Comparison of ENCODE assay signal across 12 cellular contexts in the genomic region with DNA sequence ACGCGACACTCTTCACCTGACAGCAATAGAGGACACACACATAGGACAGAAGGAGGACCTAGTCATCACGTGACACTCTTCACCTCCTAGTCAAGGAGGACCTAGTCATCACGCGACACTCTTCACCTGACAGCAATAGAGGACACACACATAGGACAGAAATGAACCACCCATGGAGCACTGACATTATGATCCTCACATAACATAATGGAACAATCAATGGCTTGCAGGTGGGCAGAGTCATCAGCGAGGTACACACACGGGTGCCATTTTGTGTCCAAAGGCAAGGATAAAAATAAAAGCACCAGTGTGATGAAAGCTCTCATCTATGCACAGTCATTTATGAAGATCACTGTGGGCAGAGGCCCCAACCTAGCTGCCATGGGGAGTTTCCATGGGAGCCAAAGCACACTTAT.
A peak's percentile ranks its signal among the peaks of the same experiment; 100 is the strongest.
DNase-seq lines count a peak whose midpoint lies in the region; ATAC-seq and TF ChIP-seq lines count a peak whose summit lies in the region.
"Had no signal": no experiment of that assay in that cellular context is flagged by ENCODE, and none has a peak within 500 bp of the region (broad histone marks: within the 10 kb centered on the region; RNA-seq: fewer than 3 reads in every experiment).

No MANE protein-coding gene starts in this region.

- no peak overlapping the region for H3K4me3 Mint-ChIP-seq in activated naive CD8-positive, alpha-beta T cell treated with anti-CD3 and anti-CD28 coated beads, Interleukin-2, amount 50 U/mL, for 24 hours
- H3K4me3 Mint-ChIP-seq in stimulated activated naive CD8-positive, alpha-beta T cell treated with anti-CD3 and anti-CD28 coated beads, Interleukin-15, Interleukin-2, amounts not matched to agents 100 ng/mL and 50 ng/mL, for 24 hours, result no peak overlapping the region
- no peak overlapping the region for H3K4me3 Mint-ChIP-seq in osteocyte (ENCODE audit: unreplicated experiment)

- peaks cover 3% of the 10 kb centered on the region for H3K9me3 Mint-ChIP-seq in activated naive CD8-positive, alpha-beta T cell treated with anti-CD3 and anti-CD28 coated beads, Interleukin-2, amount 50 U/mL, for 24 hours
- H3K9me3 Mint-ChIP-seq in stimulated activated naive CD8-positive, alpha-beta T cell treated with anti-CD3 and anti-CD28 coated beads, Interleukin-15, Interleukin-2, amounts not matched to agents 100 ng/mL and 50 ng/mL, for 24 hours, result peaks cover 10% of the 10 kb centered on the region
- peaks cover 7% of the 10 kb centered on the region for H3K9me3 Mint-ChIP-seq in osteocyte (ENCODE audit: unreplicated experiment)

- H3K27me3 Mint-ChIP-seq in activated naive CD8-positive, alpha-beta T cell treated with anti-CD3 and anti-CD28 coated beads, Interleukin-2, amount 50 U/mL, for 24 hours, result no peaks in the 10 kb centered on the region
- H3K27me3 Mint-ChIP-seq in stimulated activated naive CD8-positive, alpha-beta T cell treated with anti-CD3 and anti-CD28 coated beads, Interleukin-15, Interleukin-2, amounts not matched to agents 100 ng/mL and 50 ng/mL, for 24 hours, result no peaks in the 10 kb centered on the region
- H3K27me3 Mint-ChIP-seq in osteocyte (ENCODE audit: unreplicated experiment), result no peaks in the 10 kb centered on the region

- peak overlapping the region; percentile 9 for H3K27ac Mint-ChIP-seq in activated naive CD8-positive, alpha-beta T cell treated with anti-CD3 and anti-CD28 coated beads, Interleukin-2, amount 50 U/mL, for 24 hours
- H3K27ac Mint-ChIP-seq in stimulated activated naive CD8-positive, alpha-beta T cell treated with anti-CD3 and anti-CD28 coated beads, Interleukin-15, Interleukin-2, amounts not matched to agents 100 ng/mL and 50 ng/mL, for 24 hours, result peak overlapping the region; percentile 19
- no peak overlapping the region for H3K27ac Mint-ChIP-seq in osteocyte (ENCODE audit: unreplicated experiment)

- peak; percentile 1 for DNase-seq in activated T-cell treated with anti-CD3 and anti-CD28 coated beads for 48 hours (ENCODE audit: low read depth)
- DNase-seq in activated T-cell treated with anti-CD3 and anti-CD28 coated beads, Interleukin-2, amount 50 U/mL, for 1 hour, result no peak
- DNase-seq in activated naive CD8-positive, alpha-beta T cell treated with anti-CD3 and anti-CD28 coated beads, Interleukin-2, amount 50 U/mL, for 24 hours, result no peak
- no peak for DNase-seq in GM19240 (ENCODE audit: insufficient read length, low spot score)
- no peak for DNase-seq in left lobe of liver (ENCODE audit: low spot score)
- no peak for DNase-seq in osteocyte (ENCODE audit: extremely low spot score, unreplicated experiment)
- DNase-seq: activated naive CD4-positive, alpha-beta T cell treated with anti-CD3 and anti-CD28 coated beads, Interleukin-2, amount 50 U/mL, for 16 hours; effector memory CD4-positive, alpha-beta T cell; NCI-H2171; spleen had no signal

- H3K4me1 Mint-ChIP-seq in activated naive CD8-positive, alpha-beta T cell treated with anti-CD3 and anti-CD28 coated beads, Interleukin-2, amount 50 U/mL, for 24 hours, result peaks cover 32% of the 10 kb centered on the region
- H3K4me1 Mint-ChIP-seq in stimulated activated naive CD8-positive, alpha-beta T cell treated with anti-CD3 and anti-CD28 coated beads, Interleukin-15, Interleukin-2, amounts not matched to agents 100 ng/mL and 50 ng/mL, for 24 hours (ENCODE audit: low read depth), result peaks cover 41% of the 10 kb centered on the region
- H3K4me1 Mint-ChIP-seq in osteocyte (ENCODE audit: unreplicated experiment), result peaks cover 10% of the 10 kb centered on the region

- peak; percentile 50 for ATAC-seq in HG02973 (IDR thresholded peaks at IDR 0.05; ENCODE audit: unreplicated experiment)
- ATAC-seq in activated naive CD8-positive, alpha-beta T cell treated with anti-CD3 and anti-CD28 coated beads, Interleukin-2, amount 50 U/mL, for 24 hours, result peak; percentile 83
- ATAC-seq in left lobe of liver, result no peak

- H3K36me3 Mint-ChIP-seq in activated naive CD8-positive, alpha-beta T cell treated with anti-CD3 and anti-CD28 coated beads, Interleukin-2, amount 50 U/mL, for 24 hours (ENCODE audit: low read depth), result no peaks in the 10 kb centered on the region
- no peaks in the 10 kb centered on the region for H3K36me3 Mint-ChIP-seq in stimulated activated naive CD8-positive, alpha-beta T cell treated with anti-CD3 and anti-CD28 coated beads, Interleukin-15, Interleukin-2, amounts not matched to agents 100 ng/mL and 50 ng/mL, for 24 hours (ENCODE audit: low read depth)
- no peaks in the 10 kb centered on the region for H3K36me3 Mint-ChIP-seq in osteocyte (ENCODE audit: unreplicated experiment)

- TF ChIP-seq CTCF in osteocyte (IDR thresholded peaks at IDR 0.05), result no peak
